In genomic region chr6:129440691-129441090, GRCh38 we compare ENCODE assay signal across 14 cellular contexts.
A peak's percentile ranks its signal among the peaks of the same experiment; 100 is the strongest.
DNase-seq lines count a peak whose midpoint lies in the region; ATAC-seq and TF ChIP-seq lines count a peak whose summit lies in the region.
"Had no signal": no experiment of that assay in that cellular context is flagged by ENCODE, and none has a peak within 500 bp of the region (broad histone marks: within the 10 kb centered on the region; RNA-seq: fewer than 3 reads in every experiment).

No MANE protein-coding gene starts in this region.

- peak overlapping the region in 4 of 5 experiments; percentile 18 to 90 (median 71) for H3K27ac Mint-ChIP-seq in brain
- no peak overlapping the region for H3K27ac Mint-ChIP-seq in Calu3 (ENCODE audit: unreplicated experiment)
- H3K27ac Mint-ChIP-seq: activated CD4-positive, alpha-beta T cell treated with anti-CD3 and anti-CD28 coated beads for 36 hours; CD8-positive, alpha-beta memory T cell; naive B cell had no signal

- no peak for ATAC-seq in HG02678 (IDR thresholded peaks at IDR 0.05; ENCODE audit: unreplicated experiment)
- ATAC-seq: activated CD4-positive, alpha-beta T cell treated with anti-CD3 and anti-CD28 coated beads for 36 hours; gastrocnemius medialis had no signal

- H3K36me3 Mint-ChIP-seq in brain (no peaks in the 10 kb centered on the region), Calu3 (ENCODE audit: insufficient read depth, unreplicated experiment) (no peaks in the 10 kb centered on the region)
- H3K36me3 Mint-ChIP-seq: naive B cell had no signal

- no peak overlapping the region for H3K9ac ChIP-seq in MM.1S (ENCODE audit: low read length)

- no peak overlapping the region for H2AFZ ChIP-seq in MM.1S (ENCODE audit: low read length)

- H3F3A ChIP-seq in MM.1S (ENCODE audit: insufficient read depth, low read length), result no peaks in the 10 kb centered on the region

- H3K4me3 Mint-ChIP-seq in brain, result peak overlapping the region in 3 of 5 experiments; percentile 3 to 63 (median 7)
- H3K4me3 Mint-ChIP-seq in Calu3 (ENCODE audit: low read depth, unreplicated experiment), result no peak overlapping the region
- H3K4me3 Mint-ChIP-seq: activated CD4-positive, alpha-beta T cell treated with anti-CD3 and anti-CD28 coated beads for 36 hours; CD8-positive, alpha-beta memory T cell; naive B cell had no signal

- H3K36me3 ChIP-seq in MM.1S (replicated peaks; ENCODE audit: insufficient read depth, low read length), result no peaks in the 10 kb centered on the region
- H3K36me3 ChIP-seq: gastrocnemius medialis, upper lobe of left lung had no signal

- no peaks in the 10 kb centered on the region for H4K20me1 ChIP-seq in MM.1S (ENCODE audit: insufficient read depth, low read length)

- no peaks in the 10 kb centered on the region for H3K79me2 ChIP-seq in MM.1S (ENCODE audit: low read length)

- BruUV-seq in Calu3 (replicated peaks; lab: Mats Ljungman, UMichigan), result no TSS peak

- TF ChIP-seq CTCF in C4-2B (conservative IDR thresholded peaks at IDR 0.05), result peak; percentile 21
- TF ChIP-seq CTCF in brain (conservative IDR thresholded peaks at IDR 0.05), result no peak
- no peak for TF ChIP-seq CTCF in MM.1S (IDR thresholded peaks at IDR 0.05; ENCODE audit: low read length)
- no peak for TF ChIP-seq CTCF in Calu3 (IDR thresholded peaks at IDR 0.05; ENCODE audit: unreplicated experiment)

- no peaks in the 10 kb centered on the region for H3K9me2 ChIP-seq in MM.1S (replicated peaks; ENCODE audit: insufficient read depth, low read length)

- no peaks in the 10 kb centered on the region for H3K27me3 ChIP-seq in MM.1S (replicated peaks; ENCODE audit: insufficient read depth, low read length)
- H3K27me3 ChIP-seq: gastrocnemius medialis, upper lobe of left lung had no signal

- CTCF ChIA-PET in Calu3 (lab: Charles Lee), result no interaction called here

- intact Hi-C loops in Calu3 (cut with micrococcal nuclease; ENCODE audit: unreplicated experiment), result no loop called here

- no peaks in the 10 kb centered on the region for H3K9me3 ChIP-seq in MM.1S (replicated peaks; ENCODE audit: insufficient read depth, low read length)
- H3K9me3 ChIP-seq: gastrocnemius medialis, upper lobe of left lung had no signal

- H3K9me3 Mint-ChIP-seq in brain (no peaks in the 10 kb centered on the region), Calu3 (ENCODE audit: low read depth, unreplicated experiment) (no peaks in the 10 kb centered on the region)
- H3K9me3 Mint-ChIP-seq: CD8-positive, alpha-beta memory T cell; naive B cell had no signal

- H3K4me1 ChIP-seq in MM.1S (ENCODE audit: low read length), result peaks cover under 1% of the 10 kb centered on the region; the same call in 1 of the 2 replicates
- H3K4me1 ChIP-seq: gastrocnemius medialis, upper lobe of left lung had no signal

- H3K4me2 ChIP-seq in MM.1S (ENCODE audit: low read depth, low read length), result no peak overlapping the region

- no peak overlapping the region for H3K27ac ChIP-seq in C4-2B
- H3K27ac ChIP-seq in MM.1S (ENCODE audit: low read length), result no peak overlapping the region
- H3K27ac ChIP-seq: gastrocnemius medialis, upper lobe of left lung had no signal

- H3K27me3 Mint-ChIP-seq in brain, result no peaks in the 10 kb centered on the region
- H3K27me3 Mint-ChIP-seq in Calu3 (ENCODE audit: unreplicated experiment), result no peaks in the 10 kb centered on the region
- H3K27me3 Mint-ChIP-seq: activated CD4-positive, alpha-beta T cell treated with anti-CD3 and anti-CD28 coated beads for 36 hours had no signal

- no peak overlapping the region for H3K4me3 ChIP-seq in MM.1S (ENCODE audit: low read length)
- H3K4me3 ChIP-seq: gastrocnemius medialis, upper lobe of left lung had no signal

- H3K4me1 Mint-ChIP-seq in brain (peaks cover 13% of the 10 kb centered on the region), Calu3 (ENCODE audit: low read depth, unreplicated experiment) (no peaks in the 10 kb centered on the region)
- H3K4me1 Mint-ChIP-seq: naive B cell had no signal

- peak; percentile 34 for DNase-seq in LHCN-M2 (ENCODE audit: low read depth)
- peak; percentile 3 for DNase-seq in iPS DF 19.7 (ENCODE audit: low read depth, low spot score)
- no peak for DNase-seq in MM.1S
- DNase-seq in Calu3, result no peak
- DNase-seq in activated gamma-delta T cell treated with Interleukin-2 at 50 U/mL for 16 hours, result no peak
- DNase-seq: activated CD4-positive, alpha-beta T cell treated with anti-CD3 and anti-CD28 coated beads for 36 hours; CD8-positive, alpha-beta memory T cell; gastrocnemius medialis; naive B cell; NCI-H69; upper lobe of left lung had no signal

Comparison
In these comparisons a context has a peak if more than half of its experiments do, and no peak if none do; other contexts are left out.
1. DNase-seq: peak in LHCN-M2 (single experiment) and iPS DF 19.7 (single experiment); none in MM.1S (single experiment), Calu3 (single experiment) and activated gamma-delta T cell treated with Interleukin-2 at 50 U/mL for 16 hours (single experiment).